ENCODE assay signal across 9 cellular contexts in the genomic region with DNA sequence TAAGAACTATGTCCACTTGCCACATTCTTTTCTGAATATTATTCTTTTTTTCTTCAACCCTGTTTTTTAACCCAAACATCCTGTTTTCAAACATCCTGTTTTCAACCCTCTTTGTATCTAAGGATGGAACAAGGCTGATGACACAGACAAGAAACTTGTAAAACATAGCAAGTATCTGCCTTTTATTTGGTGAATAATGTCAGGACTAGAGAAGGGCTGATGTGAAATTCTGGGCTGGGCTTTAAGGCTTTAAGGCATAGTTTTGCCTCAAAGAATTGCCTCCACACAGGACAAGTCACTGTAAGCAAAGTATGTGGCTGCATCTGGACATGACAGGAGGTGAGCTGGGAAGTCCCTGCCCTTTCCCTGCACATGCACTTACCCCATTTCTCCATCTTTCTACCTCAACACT. TPM values are rescaled to one million over a fixed set of nuclear protein-coding genes. Genes with fewer than 3 reads are reported as not detected.
DNase-seq lines count a peak whose midpoint lies in the region; ATAC-seq, FAIRE-seq and TF ChIP-seq lines count a peak whose summit lies in the region.
"Had no signal": no experiment of that assay in that cellular context is flagged by ENCODE, and none has a peak within 500 bp of the region (broad histone marks: within the 10 kb centered on the region; RNA-seq: fewer than 3 reads in every experiment).

No MANE protein-coding gene starts in this region.

- H2BK15ac ChIP-seq in mesenchymal stem cell (ENCODE audit: low read depth, poor library complexity, severe bottlenecking): no peak overlapping the region

- peak overlapping the region; percentile 69 for H4K8ac ChIP-seq in mesenchymal stem cell (ENCODE audit: low read length)

- H2AFZ ChIP-seq in mesenchymal stem cell (ENCODE audit: low read depth, low read length): no peak overlapping the region

- H2BK12ac ChIP-seq in mesenchymal stem cell (ENCODE audit: low read length in 2 of 2): peak overlapping the region; percentile 77 to 94

- no peak overlapping the region for H3K27ac ChIP-seq in mesenchymal stem cell (ENCODE audit: low read length, poor library complexity, severe bottlenecking)
- H3K27ac ChIP-seq in Peyer's patch: peak overlapping the region in 2 of 4 donors; percentile 20 to 25
- no peak overlapping the region for H3K27ac ChIP-seq in kidney (ENCODE audit: low read depth in 2 of 2, low read length in 2 of 2)

- H3K4me3 Mint-ChIP-seq in T-helper 1 cell treated with Interleukin-12 subunit alpha and Interleukin-12 subunit beta and Interleukin-4 antibody, amounts not matched to agents 30 μg/mL and 1 μg/mL, for 36 hours: peak overlapping the region; percentile 45
- H3K4me3 Mint-ChIP-seq in mesothelial cell of epicardium: no peak overlapping the region

- H3K9me3 ChIP-seq in mesenchymal stem cell (ENCODE audit: control insufficient read depth, low read length) (no peaks in the 10 kb centered on the region), Peyer's patch (no peaks in the 10 kb centered on the region), kidney (ENCODE audit: control insufficient read depth in 1 of 2, low read length in 2 of 2) (no peaks in the 10 kb centered on the region)

- H3K9ac ChIP-seq in mesenchymal stem cell (ENCODE audit: low read length) (peak overlapping the region; percentile 27), kidney (ENCODE audit: low read length in 2 of 2) (no peak overlapping the region)

- peak overlapping the region; percentile 56 to 93 for H3K18ac ChIP-seq in mesenchymal stem cell (ENCODE audit: low read depth in 1 of 2, low read length in 2 of 2)

- H3K4me2 ChIP-seq in mesenchymal stem cell (ENCODE audit: low read length, poor library complexity, severe bottlenecking): no peak overlapping the region

- no peak for DNase-seq in GM12892 (ENCODE audit: insufficient read length)
- DNase-seq in mesenchymal stem cell: peak; percentile 76
- DNase-seq in mesothelial cell of epicardium (ENCODE audit: low spot score in 2 of 2, unreplicated experiment in 2 of 2): no peak
- no peak for DNase-seq in Peyer's patch
- no peak for DNase-seq in kidney
- DNase-seq: SW 1271 had no signal

- H3K9me3 Mint-ChIP-seq in T-helper 1 cell treated with Interleukin-12 subunit alpha and Interleukin-12 subunit beta and Interleukin-4 antibody, amounts not matched to agents 30 μg/mL and 1 μg/mL, for 36 hours: peaks cover 13% of the 10 kb centered on the region
- no peaks in the 10 kb centered on the region for H3K9me3 Mint-ChIP-seq in mesothelial cell of epicardium

- H3K4ac ChIP-seq in mesenchymal stem cell (ENCODE audit: low read depth in 1 of 2, low read length in 2 of 2): peak overlapping the region in 1 of 2 experiments; percentile 54

- ATAC-seq in GM21825 (IDR thresholded peaks at IDR 0.05; ENCODE audit: unreplicated experiment) (peak; percentile 30), HG02884 (IDR thresholded peaks at IDR 0.05; ENCODE audit: unreplicated experiment) (no peak)

- H4K91ac ChIP-seq in mesenchymal stem cell (ENCODE audit: low read length): no peak overlapping the region

- peaks cover 5% of the 10 kb centered on the region for H3K4me1 ChIP-seq in mesenchymal stem cell (ENCODE audit: control insufficient read depth, insufficient read depth, low read depth, low read length)
- H3K4me1 ChIP-seq in Peyer's patch: no peaks in the 10 kb centered on the region
- H3K4me1 ChIP-seq in kidney (ENCODE audit: control insufficient read depth in 1 of 2, insufficient read depth in 1 of 2, low read depth in 1 of 2, low read length in 2 of 2): no peaks in the 10 kb centered on the region

- H3K4me1 Mint-ChIP-seq in T-helper 1 cell treated with Interleukin-12 subunit alpha and Interleukin-12 subunit beta and Interleukin-4 antibody, amounts not matched to agents 30 μg/mL and 1 μg/mL, for 36 hours (ENCODE audit: low read depth): peaks cover 61% of the 10 kb centered on the region
- H3K4me1 Mint-ChIP-seq in mesothelial cell of epicardium: no peaks in the 10 kb centered on the region

- H3K14ac ChIP-seq in mesenchymal stem cell (ENCODE audit: low read length in 2 of 2): no peak overlapping the region

- no peaks in the 10 kb centered on the region for H3K27me3 ChIP-seq in mesenchymal stem cell (ENCODE audit: control insufficient read depth in 1 of 2, insufficient read depth in 1 of 2, low read length in 2 of 2)
- H3K27me3 ChIP-seq in Peyer's patch: no peaks in the 10 kb centered on the region

- no peak overlapping the region for H2BK5ac ChIP-seq in mesenchymal stem cell (ENCODE audit: low read depth, low read length, poor library complexity, severe bottlenecking)

- H2AK5ac ChIP-seq in mesenchymal stem cell (ENCODE audit: low read length, severe bottlenecking): no peak overlapping the region

- TF ChIP-seq CTCF in mesothelial cell of epicardium (IDR thresholded peaks at IDR 0.05; ENCODE audit: unreplicated experiment) (no peak), Peyer's patch (IDR thresholded peaks at IDR 0.05) (no peak), kidney (IDR thresholded peaks at IDR 0.05; ENCODE audit: borderline replicate concordance, extremely low read depth, insufficient read depth) (no peak)

- no peaks in the 10 kb centered on the region for H3K36me3 ChIP-seq in mesenchymal stem cell (ENCODE audit: control insufficient read depth in 1 of 2, insufficient read depth in 2 of 2, low read depth in 1 of 2, low read length in 2 of 2)
- H3K36me3 ChIP-seq in Peyer's patch: no peaks in the 10 kb centered on the region
- no peaks in the 10 kb centered on the region for H3K36me3 ChIP-seq in kidney (ENCODE audit: control insufficient read depth in 1 of 2, insufficient read depth in 2 of 2, low read length in 2 of 2)

- no peak overlapping the region for H2BK120ac ChIP-seq in mesenchymal stem cell (ENCODE audit: low read depth, low read length)

- H3K36me3 Mint-ChIP-seq in T-helper 1 cell treated with Interleukin-12 subunit alpha and Interleukin-12 subunit beta and Interleukin-4 antibody, amounts not matched to agents 30 μg/mL and 1 μg/mL, for 36 hours (ENCODE audit: low read depth): peaks cover 14% of the 10 kb centered on the region
- no peaks in the 10 kb centered on the region for H3K36me3 Mint-ChIP-seq in mesothelial cell of epicardium

- TF ChIP-seq POLR2A in GM12892 (IDR thresholded peaks at IDR 0.05; ENCODE audit: low read depth, low read length) (peak; percentile 53; the same call in 1 of the 2 replicates), Peyer's patch (IDR thresholded peaks at IDR 0.05) (no peak)

- H3K4me3 ChIP-seq in mesenchymal stem cell (ENCODE audit: insufficient read depth in 1 of 2, low read depth in 1 of 2, low read length in 2 of 2) (no peak overlapping the region), Peyer's patch (no peak overlapping the region), kidney (ENCODE audit: low read length in 2 of 2) (no peak overlapping the region)

- peak overlapping the region; percentile 92 for H3K27ac Mint-ChIP-seq in T-helper 1 cell treated with Interleukin-12 subunit alpha and Interleukin-12 subunit beta and Interleukin-4 antibody, amounts not matched to agents 30 μg/mL and 1 μg/mL, for 36 hours
- H3K27ac Mint-ChIP-seq in mesothelial cell of epicardium: no peak overlapping the region

- intact Hi-C loops in kidney (cut with DNase I): no loop called here

- H3K27me3 Mint-ChIP-seq in T-helper 1 cell treated with Interleukin-12 subunit alpha and Interleukin-12 subunit beta and Interleukin-4 antibody, amounts not matched to agents 30 μg/mL and 1 μg/mL, for 36 hours (ENCODE audit: low read depth): no peaks in the 10 kb centered on the region
- H3K27me3 Mint-ChIP-seq in mesothelial cell of epicardium (ENCODE audit: low read depth): peaks cover 3% of the 10 kb centered on the region

- FAIRE-seq in GM12892 (lab: Jason Lieb, UNC) (peak; percentile 88), kidney (lab: Jason Lieb, UNC) (no peak)

- no peak overlapping the region for H3K23ac ChIP-seq in mesenchymal stem cell (ENCODE audit: low read length in 2 of 2)

- no peaks in the 10 kb centered on the region for H3K79me1 ChIP-seq in mesenchymal stem cell (replicated peaks; ENCODE audit: low read length, poor library complexity, severe bottlenecking)

RNA-seq across cellular contexts. Expression of a gene that starts 42.5 kb away (rescaled TPM):
- polyA plus RNA-seq in GM12892 (2012; ENCODE audit: missing spikeins): 16.8 TPM
- 16.4 TPM for polyA plus RNA-seq in mesenchymal stem cell (2013, experiment 1 of 2)
- 16.7 TPM for polyA plus RNA-seq in mesenchymal stem cell (2013, experiment 2 of 2)
- 36.4 to 39.2 TPM (median 37.5 TPM) in 3 replicates for total RNA-seq in mesothelial cell of epicardium
- total RNA-seq in Peyer's patch: 10 to 100 TPM; 31.1 to 49.6 (median 39.2) TPM
- total RNA-seq in kidney: 21.1 TPM
- 2.9 TPM for polyA plus RNA-seq in kidney (ENCODE audit: insufficient read depth, low read depth, low replicate concordance)
